13 cellular contexts compared by ENCODE assay signal in genomic region chr1:31579374-31579773, GRCh38. TPM values are rescaled to one million over a fixed set of nuclear protein-coding genes. Genes with fewer than 3 reads are reported as not detected.
DNase-seq lines count a peak whose midpoint lies in the region; ATAC-seq and TF ChIP-seq lines count a peak whose summit lies in the region.
"Had no signal": no experiment of that assay in that cellular context is flagged by ENCODE, and none has a peak within 500 bp of the region (broad histone marks: within the 10 kb centered on the region; RNA-seq: fewer than 3 reads in every experiment).

No MANE protein-coding gene starts in this region.

- H3K4me2 ChIP-seq in SK-N-SH = no peak overlapping the region

- H3K36me3 ChIP-seq in SK-N-SH (replicated peaks in 1 of 2; ENCODE audit: control insufficient read depth in 1 of 2, insufficient read depth in 2 of 2, low read length in 1 of 2) = no peaks in the 10 kb centered on the region
- H3K36me3 ChIP-seq in esophagus muscularis mucosa = peaks cover 0 to 52% (median 10%) of the 10 kb centered on the region in 4 donors
- peaks cover 0 to 10% of the 10 kb centered on the region in 2 donors for H3K36me3 ChIP-seq in muscle layer of duodenum (ENCODE audit: control insufficient read depth in 1 of 2, insufficient read depth in 2 of 2, low read length in 2 of 2)
- peaks cover 0 to 20% (median under 1%) of the 10 kb centered on the region in 4 donors for H3K36me3 ChIP-seq in upper lobe of left lung

- H3K27ac ChIP-seq in SK-N-SH (ENCODE audit: low read depth in 2 of 2, low read length in 1 of 2) (no peak overlapping the region), esophagus muscularis mucosa (replicated peaks in 1 of 4) (peak overlapping the region; percentile 92 to 96 (median 94)), muscle layer of duodenum (ENCODE audit: low read length) (peak overlapping the region; percentile 81), upper lobe of left lung (peak overlapping the region; percentile 73 to 85 (median 79))
- H3K27ac ChIP-seq: 22Rv1 had no signal

- TF ChIP-seq EP300 in SK-N-SH (IDR thresholded peaks at IDR 0.05; ENCODE audit: borderline replicate concordance in 1 of 2, low read depth in 1 of 2, low read length in 1 of 2) (no peak), esophagus muscularis mucosa (IDR thresholded peaks at IDR 0.05) (no peak), upper lobe of left lung (IDR thresholded peaks at IDR 0.05) (no peak)

- H3K9ac ChIP-seq in SK-N-SH = no peak overlapping the region

- intact Hi-C loops in esophagus muscularis mucosa (cut with DNase I) = no loop called here

- peaks cover 4% of the 10 kb centered on the region for H3F3A ChIP-seq in SK-N-SH (replicated peaks; ENCODE audit: insufficient read depth)

- TF ChIP-seq CTCF in SK-N-SH (IDR thresholded peaks at IDR 0.05) (no peak), esophagus muscularis mucosa (IDR thresholded peaks at IDR 0.05) (no peak), upper lobe of left lung (IDR thresholded peaks at IDR 0.05) (no peak)

- TF ChIP-seq POLR2A in esophagus muscularis mucosa (IDR thresholded peaks at IDR 0.05; ENCODE audit: low read depth) (no peak), upper lobe of left lung (IDR thresholded peaks at IDR 0.05) (no peak)

- POLR2A ChIA-PET in SK-N-SH (lab: Yijun Ruan, JAX) = no interaction called here

- DNase-seq in SK-N-SH = peak; percentile 54
- no peak for DNase-seq in esophagus muscularis mucosa (ENCODE audit: extremely low spot score)
- DNase-seq in upper lobe of left lung = no peak
- no peak for DNase-seq in NCI-H69 (lab: John Stamatoyannopoulos, UW)
- DNase-seq in NCI-H82 treated with DMSO at 0.1 percent for 48 hours (lab: John Stamatoyannopoulos, UW; ENCODE audit: unreplicated experiment) = no peak
- DNase-seq: activated T-cell treated with anti-CD3 and anti-CD28 coated beads, Interleukin-2, amount 50 U/mL, for 4 hours; DMS79; NCI-H187 treated with DMSO at 0.1 percent for 48 hours had no signal

- CTCF ChIA-PET in SK-N-SH (lab: Yijun Ruan, JAX) = interaction anchor here (0.7 to 3.3 kb wide), 5 partner anchors 8 to 182 kb away, joined by 3 to 15 read pairs (median 3); no protein-coding TSS in a partner anchor

- ATAC-seq in SK-N-SH treated with all-trans-retinoic acid at 6 μM for 48 hours (no peak), upper lobe of left lung (ENCODE audit: low FRiP score in 2 of 2) (no peak), GM21390 (IDR thresholded peaks at IDR 0.05; ENCODE audit: unreplicated experiment) (no peak)
- ATAC-seq: activated T-cell treated with anti-CD3 and anti-CD28 coated beads, Interleukin-2, amount 50 U/mL, for 4 hours had no signal

- no peaks in the 10 kb centered on the region for H3K9me2 ChIP-seq in SK-N-SH

- H3K4me3 ChIP-seq in SK-N-SH (ENCODE audit: low read depth in 2 of 2, low read length in 1 of 2) (no peak overlapping the region), esophagus muscularis mucosa (peak overlapping the region; percentile 32 to 81 (median 73)), muscle layer of duodenum (ENCODE audit: low read depth in 1 of 2, low read length in 2 of 2) (peak overlapping the region; percentile 31 to 55), upper lobe of left lung (peak overlapping the region; percentile 11 to 40 (median 28))

- no peaks in the 10 kb centered on the region for H4K20me1 ChIP-seq in SK-N-SH (ENCODE audit: insufficient read depth)

- H3K79me2 ChIP-seq in SK-N-SH (ENCODE audit: insufficient read depth) = no peaks in the 10 kb centered on the region

- no peaks in the 10 kb centered on the region for H3K27me3 ChIP-seq in SK-N-SH (ENCODE audit: insufficient read depth)
- H3K27me3 ChIP-seq in esophagus muscularis mucosa = no peaks in the 10 kb centered on the region
- no peaks in the 10 kb centered on the region for H3K27me3 ChIP-seq in muscle layer of duodenum (ENCODE audit: low read depth, low read length)
- H3K27me3 ChIP-seq in upper lobe of left lung = no peaks in the 10 kb centered on the region

- H3K9me3 ChIP-seq in SK-N-SH (no peaks in the 10 kb centered on the region), esophagus muscularis mucosa (no peaks in the 10 kb centered on the region), muscle layer of duodenum (ENCODE audit: control insufficient read depth in 1 of 2, low read length in 2 of 2) (no peaks in the 10 kb centered on the region), upper lobe of left lung (no peaks in the 10 kb centered on the region)

- 86% methylated on average over 5 of the region's 5 CpGs for WGBS in SK-N-SH (ENCODE audit: low lambda C conversion rate)
- WGBS in esophagus muscularis mucosa = 56% methylated on average over 5 of the region's 5 CpGs
- 43 to 74% methylated on average over 3 to 5 of the region's 5 CpGs for WGBS in upper lobe of left lung, 2 donors

- peaks cover 4 to 22% of the 10 kb centered on the region in 2 experiments; a peak in 3 of 4 replicates for H3K4me1 ChIP-seq in SK-N-SH (ENCODE audit: control insufficient read depth in 1 of 2, insufficient read depth in 2 of 2, low read depth in 1 of 2, low read length in 1 of 2)
- H3K4me1 ChIP-seq in esophagus muscularis mucosa = peaks cover 65 to 92% (median 82%) of the 10 kb centered on the region in 4 donors
- peaks cover 10 to 52% of the 10 kb centered on the region in 2 donors for H3K4me1 ChIP-seq in muscle layer of duodenum (ENCODE audit: control insufficient read depth in 1 of 2, insufficient read depth in 2 of 2, low read length in 2 of 2)
- H3K4me1 ChIP-seq in upper lobe of left lung = peaks cover 50 to 53% (median 51%) of the 10 kb centered on the region in 4 donors

- no peak overlapping the region for H2AFZ ChIP-seq in SK-N-SH (ENCODE audit: low read depth)

- TF ChIP-seq RAD21 in SK-N-SH (IDR thresholded peaks at IDR 0.05; ENCODE audit: low read length) = no peak

TF ChIP-seq in SK-N-SH, 30 proteins besides CTCF, POLR2A, EP300 and RAD21 (continues in another document):
- TF ChIP-seq NRF1 (IDR thresholded peaks at IDR 0.05; ENCODE audit: low read depth, low read length) (no peak), ELF1 (IDR thresholded peaks at IDR 0.05) (no peak), GABPA (IDR thresholded peaks at IDR 0.05; ENCODE audit: low read depth) (no peak), POLR2AphosphoS5 (IDR thresholded peaks at IDR 0.05; ENCODE audit: low read depth, low read length) (no peak), GATA2 (CRISPR knock-in tag; IDR thresholded peaks at IDR 0.05) (no peak), USF2 (IDR thresholded peaks at IDR 0.05; ENCODE audit: borderline replicate concordance, low read depth, low read length) (no peak), FOXJ3 (CRISPR knock-in tag; IDR thresholded peaks at IDR 0.05) (no peak), TAF1 (IDR thresholded peaks at IDR 0.05; ENCODE audit: borderline replicate concordance, low read depth, low read length) (no peak), NFIC (IDR thresholded peaks at IDR 0.05; ENCODE audit: borderline replicate concordance) (no peak)

TF ChIP-seq in SK-N-SH treated with all-trans-retinoic acid at 6 μM for 48 hours, 23 proteins besides CTCF, POLR2A, EP300 and RAD21 (continues in another document):
- TF ChIP-seq GLIS3 (CRISPR knock-in tag; IDR thresholded peaks at IDR 0.05) (no peak), CSRNP3 (CRISPR knock-in tag; IDR thresholded peaks at IDR 0.05) (no peak), ZNF565 (CRISPR knock-in tag; conservative IDR thresholded peaks at IDR 0.05; ENCODE audit: low read depth) (no peak), PATZ1 (CRISPR knock-in tag; IDR thresholded peaks at IDR 0.05; ENCODE audit: borderline replicate concordance) (no peak), SNAI2 (CRISPR knock-in tag; IDR thresholded peaks at IDR 0.05) (no peak), TCF4 (CRISPR knock-in tag; IDR thresholded peaks at IDR 0.05; ENCODE audit: borderline replicate concordance) (no peak), RARB (CRISPR knock-in tag; IDR thresholded peaks at IDR 0.05) (no peak), ZFP3 (CRISPR knock-in tag; IDR thresholded peaks at IDR 0.05) (no peak), ARNTL (CRISPR knock-in tag; IDR thresholded peaks at IDR 0.05; ENCODE audit: borderline replicate concordance, low read depth) (no peak)

RNA-seq across cellular contexts. Expression of gene TINAGL1, which starts 3.1 kb away (rescaled TPM):
- 0.23 TPM in 1 of 2 replicates, not detected in the other for polyA plus RNA-seq in SK-N-SH (2012; rRNA removed)
- polyA plus RNA-seq in SK-N-SH (2012; cell fraction: cytosol; rRNA removed) = 0.01 and 0.03 TPM in 2 replicates
- polyA plus RNA-seq in SK-N-SH (2012; cell fraction: nucleus; rRNA removed) = 0.07 and 0.10 TPM in 2 replicates
- total RNA-seq in esophagus muscularis mucosa (100 to 1,000 TPM; 139 to 354 (median 244) TPM), upper lobe of left lung (100 to 1,000 TPM in 3 of 6 donors, 10 to 100 TPM in 3; 71.3 to 191 (median 120) TPM)

RNA-seq across cellular contexts. Expression of gene HCRTR1, which starts 38.1 kb away (rescaled TPM):
- polyA plus RNA-seq in SK-N-SH (2012; rRNA removed) = 0.03 TPM in 1 of 2 replicates, not detected in the other
- 0.05 TPM in 1 of 2 replicates, not detected in the other for polyA plus RNA-seq in SK-N-SH (2012; cell fraction: cytosol; rRNA removed)
- 0.06 TPM in 1 of 2 replicates, not detected in the other for polyA plus RNA-seq in SK-N-SH (2012; cell fraction: nucleus; rRNA removed)
- total RNA-seq in esophagus muscularis mucosa = 1 to 10 TPM in 2 of 4 donors, under 1 TPM in 1, not detected in 1; 0.45 to 1.8 (median 1.7) TPM
- 1 to 10 TPM in 1 of 6 donors, not detected in 5; 2.1 TPM for total RNA-seq in upper lobe of left lung
- total RNA-seq: activated T-cell treated with anti-CD3 and anti-CD28 coated beads, Interleukin-2, amount 50 U/mL, for 4 hours; myocyte had no signal

Comparison
In these comparisons a context has a peak if more than half of its experiments do, and no peak if none do; other contexts are left out.
1. H3K27ac ChIP-seq: peak in esophagus muscularis mucosa (4 of 4), muscle layer of duodenum (single experiment) and upper lobe of left lung (4 of 4); none in SK-N-SH (0 of 2).
2. H3K4me3 ChIP-seq: peak in esophagus muscularis mucosa (4 of 4), muscle layer of duodenum (2 of 2) and upper lobe of left lung (4 of 4); none in SK-N-SH (0 of 2).